In the genomic region with DNA sequence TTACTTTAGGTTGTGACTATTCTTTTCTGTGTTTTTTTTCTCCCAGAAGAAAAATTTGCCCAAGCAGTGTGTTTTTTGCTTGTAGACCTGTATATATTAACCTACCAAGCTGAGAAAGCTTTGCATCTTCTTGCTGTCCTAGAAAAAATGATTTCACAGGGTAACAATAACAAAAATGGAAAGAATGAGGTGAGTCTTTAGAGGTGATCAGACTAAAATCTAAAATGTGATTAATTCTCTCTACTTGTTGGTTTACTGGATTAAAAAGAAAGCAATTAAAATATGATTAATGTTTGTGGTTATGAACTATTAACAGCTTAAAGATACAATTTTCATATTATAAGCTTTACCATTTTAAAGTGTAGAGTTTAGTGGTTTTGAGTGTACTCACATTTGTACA, we compare ENCODE assay signal across 1 cellular context.
TF ChIP-seq lines count a peak whose summit lies in the region.

No MANE protein-coding gene starts in this region.

TF ChIP-seq in GM12878, 131 proteins besides CTCF, POLR2A, EP300 and RAD21 (continued from another document):
- TF ChIP-seq HSF1 (IDR thresholded peaks at IDR 0.05; ENCODE audit: low read depth, low read length) = no peak
- TF ChIP-seq SMARCA5 (IDR thresholded peaks at IDR 0.05) = no peak
- TF ChIP-seq DPF2 (IDR thresholded peaks at IDR 0.05) = no peak
- no peak for TF ChIP-seq PAX8 (IDR thresholded peaks at IDR 0.05)
- no peak for TF ChIP-seq NFYA (IDR thresholded peaks at IDR 0.05; ENCODE audit: borderline replicate concordance, low read depth, low read length)
- TF ChIP-seq STAT3 (IDR thresholded peaks at IDR 0.05; ENCODE audit: low read depth, low read length) = no peak
- TF ChIP-seq CHD2 (IDR thresholded peaks at IDR 0.05; ENCODE audit: borderline replicate concordance, low read depth, low read length) = no peak
- TF ChIP-seq, protein P1, sequence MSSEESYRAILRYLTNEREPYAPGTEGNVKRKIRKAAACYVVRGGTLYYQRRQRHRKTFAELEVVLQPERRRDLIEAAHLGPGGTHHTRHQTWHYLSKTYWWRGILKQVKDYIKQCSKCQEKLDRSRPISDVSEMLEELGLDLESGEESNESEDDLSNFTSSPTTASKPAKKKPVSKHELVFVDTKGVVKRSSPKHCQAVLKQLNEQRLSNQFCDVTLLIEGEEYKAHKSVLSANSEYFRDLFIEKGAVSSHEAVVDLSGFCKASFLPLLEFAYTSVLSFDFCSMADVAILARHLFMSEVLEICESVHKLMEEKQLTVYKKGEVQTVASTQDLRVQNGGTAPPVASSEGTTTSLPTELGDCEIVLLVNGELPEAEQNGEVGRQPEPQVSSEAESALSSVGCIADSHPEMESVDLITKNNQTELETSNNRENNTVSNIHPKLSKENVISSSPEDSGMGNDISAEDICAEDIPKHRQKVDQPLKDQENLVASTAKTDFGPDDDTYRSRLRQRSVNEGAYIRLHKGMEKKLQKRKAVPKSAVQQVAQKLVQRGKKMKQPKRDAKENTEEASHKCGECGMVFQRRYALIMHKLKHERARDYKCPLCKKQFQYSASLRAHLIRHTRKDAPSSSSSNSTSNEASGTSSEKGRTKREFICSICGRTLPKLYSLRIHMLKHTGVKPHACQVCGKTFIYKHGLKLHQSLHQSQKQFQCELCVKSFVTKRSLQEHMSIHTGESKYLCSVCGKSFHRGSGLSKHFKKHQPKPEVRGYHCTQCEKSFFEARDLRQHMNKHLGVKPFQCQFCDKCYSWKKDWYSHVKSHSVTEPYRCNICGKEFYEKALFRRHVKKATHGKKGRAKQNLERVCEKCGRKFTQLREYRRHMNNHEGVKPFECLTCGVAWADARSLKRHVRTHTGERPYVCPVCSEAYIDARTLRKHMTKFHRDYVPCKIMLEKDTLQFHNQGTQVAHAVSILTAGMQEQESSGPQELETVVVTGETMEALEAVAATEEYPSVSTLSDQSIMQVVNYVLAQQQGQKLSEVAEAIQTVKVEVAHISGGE (CRISPR knock-in tag; IDR thresholded peaks at IDR 0.05) = no peak
- TF ChIP-seq STAT1 (conservative IDR thresholded peaks at IDR 0.05) = no peak
- TF ChIP-seq POLR2AphosphoS5 (IDR thresholded peaks at IDR 0.05; ENCODE audit: low read length) = no peak
- TF ChIP-seq, protein P2, sequence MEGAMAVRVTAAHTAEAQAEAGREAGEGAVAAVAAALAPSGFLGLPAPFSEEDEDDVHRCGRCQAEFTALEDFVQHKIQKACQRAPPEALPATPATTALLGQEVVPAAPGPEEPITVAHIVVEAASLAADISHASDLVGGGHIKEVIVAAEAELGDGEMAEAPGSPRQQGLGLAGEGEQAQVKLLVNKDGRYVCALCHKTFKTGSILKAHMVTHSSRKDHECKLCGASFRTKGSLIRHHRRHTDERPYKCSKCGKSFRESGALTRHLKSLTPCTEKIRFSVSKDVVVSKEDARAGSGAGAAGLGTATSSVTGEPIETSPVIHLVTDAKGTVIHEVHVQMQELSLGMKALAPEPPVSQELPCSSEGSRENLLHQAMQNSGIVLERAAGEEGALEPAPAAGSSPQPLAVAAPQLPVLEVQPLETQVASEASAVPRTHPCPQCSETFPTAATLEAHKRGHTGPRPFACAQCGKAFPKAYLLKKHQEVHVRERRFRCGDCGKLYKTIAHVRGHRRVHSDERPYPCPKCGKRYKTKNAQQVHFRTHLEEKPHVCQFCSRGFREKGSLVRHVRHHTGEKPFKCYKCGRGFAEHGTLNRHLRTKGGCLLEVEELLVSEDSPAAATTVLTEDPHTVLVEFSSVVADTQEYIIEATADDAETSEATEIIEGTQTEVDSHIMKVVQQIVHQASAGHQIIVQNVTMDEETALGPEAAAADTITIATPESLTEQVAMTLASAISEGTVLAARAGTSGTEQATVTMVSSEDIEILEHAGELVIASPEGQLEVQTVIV (IDR thresholded peaks at IDR 0.05; ENCODE audit: borderline replicate concordance, partially characterized antibody) = no peak
- no peak for TF ChIP-seq PKNOX1 (IDR thresholded peaks at IDR 0.05)
- no peak for TF ChIP-seq EZH2 (IDR thresholded peaks at IDR 0.05; ENCODE audit: borderline replicate concordance, control insufficient read depth, low read depth, low read length)
- no peak for TF ChIP-seq RELA (IDR thresholded peaks at IDR 0.05; ENCODE audit: borderline replicate concordance, partially characterized antibody)
- TF ChIP-seq SREBF2 (IDR thresholded peaks at IDR 0.05; ENCODE audit: low read length) = no peak
TF ChIP-seq in GM12878: peak in this region for 0.
